In the genomic region with DNA sequence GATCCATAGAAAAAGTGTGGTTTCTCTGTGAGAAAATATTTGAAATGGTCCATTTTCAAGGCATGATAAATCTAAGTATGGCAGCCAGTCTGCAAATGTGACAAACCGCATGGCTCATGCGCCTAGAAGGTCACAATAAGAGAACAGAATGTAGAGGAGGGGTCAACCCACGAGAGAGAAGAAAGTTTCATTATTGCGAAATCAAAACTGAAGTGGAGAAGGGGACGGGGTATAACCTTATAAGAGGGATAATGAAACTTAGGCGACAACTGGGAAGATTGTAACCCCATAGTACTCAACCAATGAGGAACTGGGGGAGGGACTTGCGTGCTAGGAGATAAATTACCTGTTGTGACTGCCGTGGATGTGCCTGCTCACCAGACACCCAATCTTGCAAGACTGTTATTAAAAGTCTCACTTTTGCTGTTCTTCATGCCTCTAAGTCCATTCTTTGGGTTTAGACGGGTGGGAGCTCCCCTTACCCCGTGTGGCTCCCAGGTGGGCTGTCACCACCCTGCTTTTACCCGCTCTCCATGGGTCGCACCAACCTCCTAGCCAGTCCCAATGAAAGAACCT, we compare ENCODE assay signal across 14 cellular contexts. TPM values are rescaled to one million over a fixed set of nuclear protein-coding genes. Genes with fewer than 3 reads are reported as not detected.
A peak's percentile ranks its signal among the peaks of the same experiment; 100 is the strongest.
DNase-seq lines count a peak whose midpoint lies in the region; ATAC-seq, FAIRE-seq and TF ChIP-seq lines count a peak whose summit lies in the region.
"Had no signal": no experiment of that assay in that cellular context is flagged by ENCODE, and none has a peak within 500 bp of the region (broad histone marks: within the 10 kb centered on the region; RNA-seq: fewer than 3 reads in every experiment).

No MANE protein-coding gene starts in this region.

- BruUV-seq in HepG2 (replicated peaks; lab: Mats Ljungman, UMichigan): no TSS peak

- H3K4me2 ChIP-seq in HepG2 (ENCODE audit: low read depth, low read length) (no peak overlapping the region), H1 (ENCODE audit: insufficient read depth in 1 of 2, low read depth in 2 of 2, low read length in 2 of 2) (no peak overlapping the region), trophoblast cell (ENCODE audit: low read length) (peak overlapping the region; percentile 28)
- H3K4me2 ChIP-seq: BLaER1 had no signal

- H4K12ac ChIP-seq in trophoblast cell (ENCODE audit: low read depth, low read length): no peak overlapping the region

- TF ChIP-seq RAD21 in HepG2 (CRISPR knock-in tag; IDR thresholded peaks at IDR 0.05) (no peak), H1 (IDR thresholded peaks at IDR 0.05 in 1 of 2, conservative IDR thresholded peaks at IDR 0.05 in 1 of 2; ENCODE audit: low read depth in 2 of 2, low read length in 2 of 2) (no peak)

- in situ Hi-C loops in HepG2 (cut with HindIII; ENCODE audit: extremely low pct_ligation_motif_present, low pct_unique_long_range_greater_than_20kb): no loop called here

- H3K56ac ChIP-seq in H1 (replicated peaks; ENCODE audit: insufficient read length, low read depth, low read length): no peak overlapping the region

- no peak for DNase-seq in HepG2 (ENCODE audit: low spot score)
- DNase-seq in right lobe of liver: no peak
- no peak for DNase-seq in H1 (ENCODE audit: low read depth in 1 of 2, low spot score in 2 of 2)
- DNase-seq in trophoblast cell: no peak
- DNase-seq in NCI-H146 treated with DMSO at 0.1 percent for 48 hours (lab: John Stamatoyannopoulos, UW; ENCODE audit: unreplicated experiment): no peak
- no peak for DNase-seq in left lobe of liver (ENCODE audit: low spot score)
- DNase-seq: AML-193; CD8-positive, alpha-beta memory T cell; DMS53; HCEC 1CT; Karpas-422 had no signal

- no peak overlapping the region for H2BK20ac ChIP-seq in H1 (ENCODE audit: low read length)

- H3K79me1 ChIP-seq in H1 (ENCODE audit: low read depth, low read length) (no peaks in the 10 kb centered on the region), trophoblast cell (ENCODE audit: low read length) (peaks cover 2% of the 10 kb centered on the region)

- 0 out of 6 replicates have a peak overlapping the region, but pooled peaks of 1 of the 3 experiments have one; percentile 56 for H3K4me3 ChIP-seq in HepG2 (replicated peaks in 1 of 3; ENCODE audit: insufficient read depth in 1 of 3, low read depth in 2 of 3, low read length in 3 of 3)
- no peak overlapping the region for H3K4me3 ChIP-seq in right lobe of liver
- H3K4me3 ChIP-seq in H1 (ENCODE audit: extremely low read depth in 1 of 4, insufficient read depth in 2 of 4, low read depth in 3 of 4, low read length in 4 of 4): no peak overlapping the region
- no peak overlapping the region for H3K4me3 ChIP-seq in trophoblast cell (ENCODE audit: low read depth, low read length)
- H3K4me3 ChIP-seq: BLaER1 had no signal

- H3K4ac ChIP-seq in H1 (replicated peaks; ENCODE audit: insufficient read length, low read depth, low read length) (no peak overlapping the region), trophoblast cell (ENCODE audit: low read depth, low read length) (no peak overlapping the region)

- WGBS in HepG2 (ENCODE audit: low lambda C conversion rate): 69% methylated on average over 11 of the region's 12 CpGs
- WGBS in right lobe of liver (ENCODE audit: insufficient coverage, low coverage, low lambda C conversion rate, missing lambda C conversion rate): 64% methylated on average over 12 of the region's 12 CpGs
- 84% methylated on average over 12 of the region's 12 CpGs; no CpG with 5 or more reads in 1 of the 2 experiments for WGBS in H1 (ENCODE audit: extremely low coverage in 1 of 2, insufficient coverage in 1 of 2, insufficient read length in 1 of 2, insufficient replicate concordance in 2 of 2, low coverage in 1 of 2, low lambda C conversion rate in 2 of 2, missing lambda C conversion rate in 1 of 2), 2 experiments
- WGBS in trophoblast cell (ENCODE audit: extremely low coverage, insufficient coverage, insufficient read length): no CpG with 5 or more reads among the region's 12 CpGs

- TF ChIP-seq CTCF in HepG2 (CRISPR knock-in tag; IDR thresholded peaks at IDR 0.05) (no peak), right lobe of liver (IDR thresholded peaks at IDR 0.05) (no peak), H1 (IDR thresholded peaks at IDR 0.05; ENCODE audit: control extremely low read depth in 1 of 3, insufficient read depth in 1 of 3, low read depth in 1 of 3, low read length in 3 of 3) (no peak)

- TF ChIP-seq POLR2A in HepG2 (IDR thresholded peaks at IDR 0.05; ENCODE audit: insufficient read depth in 1 of 2, low read depth in 2 of 2, low read length in 2 of 2): no peak
- no peak for TF ChIP-seq POLR2A in right lobe of liver (IDR thresholded peaks at IDR 0.05)
- no peak for TF ChIP-seq POLR2A in H1 (IDR thresholded peaks at IDR 0.05; ENCODE audit: control extremely low read depth in 1 of 2, low read depth in 2 of 2, low read length in 2 of 2)

- no peaks in the 10 kb centered on the region for H3K23me2 ChIP-seq in H1 (ENCODE audit: low read depth, low read length)

- POLR2A ChIA-PET in HepG2 (lab: Yijun Ruan, JAX): interaction anchor here (1.5 kb wide), 1 partner anchor 21 kb away, joined by 8 read pairs; a partner anchor contains a TSS
- POLR2A ChIA-PET in H1 (lab: Charles Lee; ENCODE audit: partially characterized antibody): interaction anchor here (0.7 kb wide), 1 partner anchor 12 kb away, joined by 3 read pairs; no protein-coding TSS in a partner anchor

- H3K14ac ChIP-seq in H1 (ENCODE audit: insufficient read length) (no peak overlapping the region), trophoblast cell (ENCODE audit: low read length) (no peak overlapping the region)

- no peak overlapping the region for H4K8ac ChIP-seq in H1 (ENCODE audit: extremely low read depth, insufficient read depth, low read length)
- no peak overlapping the region for H4K8ac ChIP-seq in trophoblast cell (ENCODE audit: low read depth, low read length)

- H3K36me3 ChIP-seq in HepG2 (replicated peaks in 1 of 2; ENCODE audit: control insufficient read depth in 1 of 2, insufficient read depth in 2 of 2, low read length in 2 of 2): no peaks in the 10 kb centered on the region
- no peaks in the 10 kb centered on the region for H3K36me3 ChIP-seq in right lobe of liver
- no peaks in the 10 kb centered on the region for H3K36me3 ChIP-seq in H1 (ENCODE audit: control insufficient read depth in 2 of 4, insufficient read depth in 4 of 4, low read length in 3 of 4)
- H3K36me3 ChIP-seq in trophoblast cell (ENCODE audit: control insufficient read depth in 1 of 2, insufficient read depth in 2 of 2, low read length in 2 of 2): no peaks in the 10 kb centered on the region
- H3K36me3 ChIP-seq: BLaER1 had no signal

- peaks cover 20% of the 10 kb centered on the region for H3K4me1 ChIP-seq in HepG2 (ENCODE audit: insufficient read depth, low read length)
- H3K4me1 ChIP-seq in right lobe of liver: no peaks in the 10 kb centered on the region
- peaks cover 0 to 3% (median 0%) of the 10 kb centered on the region in 4 experiments; a peak in 2 of 7 replicates for H3K4me1 ChIP-seq in H1 (replicated peaks in 1 of 4; ENCODE audit: control insufficient read depth in 3 of 4, insufficient read depth in 4 of 4, low read length in 3 of 4)
- peaks cover 9 to 10% of the 10 kb centered on the region in 2 experiments for H3K4me1 ChIP-seq in trophoblast cell (ENCODE audit: control insufficient read depth in 1 of 2, insufficient read depth in 2 of 2, low read length in 2 of 2)
- H3K4me1 ChIP-seq: BLaER1 had no signal

- H3K27ac ChIP-seq in HepG2 (ENCODE audit: extremely low read length, insufficient read depth, low read length) (no peak overlapping the region), right lobe of liver (no peak overlapping the region), H1 (ENCODE audit: low read depth, low read length) (no peak overlapping the region), trophoblast cell (ENCODE audit: low read depth, low read length) (no peak overlapping the region)
- H3K27ac ChIP-seq: 22Rv1, BLaER1 had no signal

- FAIRE-seq in HepG2 (lab: Jason Lieb, UNC) (no peak), H1 (lab: Jason Lieb, UNC) (no peak)

- H3K9ac ChIP-seq in HepG2 (ENCODE audit: insufficient read depth, low read depth, low read length) (no peak overlapping the region), H1 (replicated peaks in 1 of 4; ENCODE audit: extremely low read depth in 1 of 4, low read depth in 3 of 4, low read length in 3 of 4) (no peak overlapping the region), trophoblast cell (ENCODE audit: low read length) (no peak overlapping the region)
- H3K9ac ChIP-seq: BLaER1 had no signal

- H3K9me3 ChIP-seq in HepG2 (ENCODE audit: low read length) (no peaks in the 10 kb centered on the region; the same call in 1 of the 2 replicates), right lobe of liver (no peaks in the 10 kb centered on the region), H1 (ENCODE audit: insufficient read depth in 2 of 2, low read depth in 1 of 2, low read length in 1 of 2) (no peaks in the 10 kb centered on the region), trophoblast cell (ENCODE audit: insufficient read depth, low read depth, low read length) (peaks cover 2% of the 10 kb centered on the region)
- H3K9me3 ChIP-seq: BLaER1 had no signal

- CTCF ChIA-PET in HepG2 (lab: Yijun Ruan, JAX; ENCODE audit: low intra/inter-chr PET ratio, low total read pairs) (no interaction called here), H1 (lab: Charles Lee; ENCODE audit: partially characterized antibody) (interaction anchor here (0.6 to 3.2 kb wide), 4 partner anchors 11 to 1646 kb away, joined by 3 to 15 read pairs (median 6); a partner anchor contains a TSS)

- TF ChIP-seq EP300 in HepG2 (IDR thresholded peaks at IDR 0.05; ENCODE audit: low read depth in 2 of 2, low read length in 2 of 2): no peak
- TF ChIP-seq EP300 in HepG2 (CRISPR knock-in tag; IDR thresholded peaks at IDR 0.05; ENCODE audit: borderline replicate concordance): no peak
- no peak for TF ChIP-seq EP300 in H1 (IDR thresholded peaks at IDR 0.05; ENCODE audit: borderline replicate concordance in 1 of 2, low read depth in 2 of 2, low read length in 2 of 2)

- ATAC-seq in HepG2 (no peak), right lobe of liver (no peak), left lobe of liver (no peak), GM21447 (IDR thresholded peaks at IDR 0.05; ENCODE audit: unreplicated experiment) (no peak)

- H2AK5ac ChIP-seq in H1 (ENCODE audit: low read depth, low read length) (no peak overlapping the region), trophoblast cell (ENCODE audit: low read length) (no peak overlapping the region)

- H2BK5ac ChIP-seq in H1 (ENCODE audit: low read depth, low read length): no peak overlapping the region
- H2BK5ac ChIP-seq in trophoblast cell (ENCODE audit: low read depth, low read length, poor library complexity): peak overlapping the region; percentile 33

- H2BK12ac ChIP-seq in H1 (ENCODE audit: low read depth, low read length): no peak overlapping the region
- no peak overlapping the region for H2BK12ac ChIP-seq in trophoblast cell (ENCODE audit: low read length)

- H4K5ac ChIP-seq in H1 (ENCODE audit: insufficient read length, low read depth, low read length): no peak overlapping the region

- H4K91ac ChIP-seq in H1 (replicated peaks; ENCODE audit: insufficient read length, low read length) (no peak overlapping the region), trophoblast cell (ENCODE audit: low read depth, low read length) (peak overlapping the region; percentile 68)

- no peak overlapping the region for H2BK15ac ChIP-seq in H1 (ENCODE audit: low read length)

- H2AFZ ChIP-seq in HepG2 (ENCODE audit: low read length) (no peak overlapping the region), H1 (ENCODE audit: low read length) (peak overlapping the region; percentile 67; the same call in 1 of the 2 replicates), trophoblast cell (ENCODE audit: insufficient read depth, low read length, poor library complexity) (no peak overlapping the region)

- H3K27me3 ChIP-seq in HepG2 (ENCODE audit: control insufficient read depth in 1 of 2, insufficient read depth in 2 of 2, low read length in 2 of 2): no peaks in the 10 kb centered on the region
- H3K27me3 ChIP-seq in right lobe of liver: no peaks in the 10 kb centered on the region
- H3K27me3 ChIP-seq in H1 (replicated peaks in 1 of 4; ENCODE audit: control insufficient read depth in 3 of 4, extremely low read depth in 1 of 4, insufficient read depth in 3 of 4, low read length in 3 of 4): no peaks in the 10 kb centered on the region
- no peaks in the 10 kb centered on the region for H3K27me3 ChIP-seq in trophoblast cell (ENCODE audit: insufficient read depth, low read length)
- H3K27me3 ChIP-seq: BLaER1 had no signal

- no peak overlapping the region for H2BK120ac ChIP-seq in H1 (replicated peaks; ENCODE audit: low read depth, low read length)
- peak overlapping the region; percentile 55 for H2BK120ac ChIP-seq in trophoblast cell (ENCODE audit: insufficient read depth, low read length, poor library complexity)

- H3K18ac ChIP-seq in H1 (ENCODE audit: extremely low read depth, low read length) (no peak overlapping the region), trophoblast cell (ENCODE audit: low read length) (no peak overlapping the region)

- H3K23ac ChIP-seq in H1 (ENCODE audit: insufficient read length) (no peak overlapping the region), trophoblast cell (ENCODE audit: low read length) (no peak overlapping the region)

- H4K20me1 ChIP-seq in HepG2 (ENCODE audit: insufficient read depth, low read length): no peaks in the 10 kb centered on the region
- H4K20me1 ChIP-seq in H1 (replicated peaks in 1 of 2; ENCODE audit: control insufficient read depth in 1 of 2, insufficient read depth in 2 of 2, low read length in 2 of 2): no peaks in the 10 kb centered on the region
- H4K20me1 ChIP-seq: BLaER1 had no signal

- no peaks in the 10 kb centered on the region for H3K79me2 ChIP-seq in HepG2 (ENCODE audit: insufficient read depth, low read length)
- H3K79me2 ChIP-seq in H1 (ENCODE audit: control insufficient read depth in 1 of 2, insufficient read depth in 2 of 2, low read length in 2 of 2): no peaks in the 10 kb centered on the region
- no peaks in the 10 kb centered on the region for H3K79me2 ChIP-seq in trophoblast cell (ENCODE audit: control insufficient read depth, insufficient read depth, low read length, poor library complexity)

- intact Hi-C loops in HepG2 (cut with micrococcal nuclease; ENCODE audit: unreplicated experiment) (no loop called here), right lobe of liver (cut with DNase I) (no loop called here)

RNA-seq across cellular contexts. Expression of a gene that starts 21.3 kb away (rescaled TPM):
- total RNA-seq in HepG2 (2016; rRNA removed; fragmentation: Illumina TruSeq; extraction: Trizol): 15.0 and 16.9 TPM in 2 replicates
- 12.1 and 12.6 TPM in 2 replicates for total RNA-seq in HepG2 (2016; cell fraction: cytosol; rRNA removed; fragmentation: Illumina TruSeq; extraction: Trizol; ENCODE audit: low read depth)
- 14.8 and 16.4 TPM in 2 replicates for total RNA-seq in HepG2 (2016; cell fraction: insoluble cytoplasmic fraction; rRNA removed; fragmentation: Illumina TruSeq; extraction: Trizol)
- 6.9 and 9.6 TPM in 2 replicates for total RNA-seq in HepG2 (2016; cell fraction: membrane; rRNA removed; fragmentation: Illumina TruSeq; extraction: Trizol)
- total RNA-seq in HepG2 (2016; cell fraction: nucleus; rRNA removed; fragmentation: Illumina TruSeq; extraction: Trizol): 17.4 and 19.8 TPM in 2 replicates
- 10.4 and 13.2 TPM in 2 replicates for polyA plus RNA-seq in HepG2 (2011; rRNA removed)
- 6.0 and 7.9 TPM in 2 replicates for polyA plus RNA-seq in HepG2 (2011; cell fraction: cytosol; rRNA removed)
- polyA plus RNA-seq in HepG2 (2011; cell fraction: nucleus; rRNA removed): 7.9 and 11.6 TPM in 2 replicates
- 6.0 and 7.5 TPM in 2 replicates for polyA plus RNA-seq in HepG2 (2012)
- 0.93 and 1.2 TPM in 2 replicates for polyA plus RNA-seq in HepG2 (2016; cell fraction: cytosol; fragmentation: Illumina TruSeq; extraction: Trizol; ENCODE audit: low read depth)
- polyA plus RNA-seq in HepG2 (2016; cell fraction: insoluble cytoplasmic fraction; fragmentation: Illumina TruSeq; extraction: Trizol; ENCODE audit: low read depth): 13.4 and 14.0 TPM in 2 replicates
- polyA plus RNA-seq in HepG2 (2016; cell fraction: membrane; fragmentation: Illumina TruSeq; extraction: Trizol; ENCODE audit: low read depth): 2.5 and 2.6 TPM in 2 replicates
- 18.4 and 20.1 TPM in 2 replicates for polyA plus RNA-seq in HepG2 (2016; cell fraction: nucleus; fragmentation: Illumina TruSeq; extraction: Trizol; ENCODE audit: insufficient read depth, low read depth)
- polyA minus RNA-seq in HepG2 (2011; rRNA and poly(A)+ RNA removed; ENCODE audit: low replicate concordance): 8.2 and 9.8 TPM in 2 replicates
- polyA minus RNA-seq in HepG2 (2011; cell fraction: cytosol; rRNA and poly(A)+ RNA removed): 6.8 and 9.1 TPM in 2 replicates
- 54.5 and 56.7 TPM in 2 replicates for polyA minus RNA-seq in HepG2 (2011; cell fraction: nucleus; rRNA and poly(A)+ RNA removed)
- total RNA-seq in right lobe of liver: 1 to 10 TPM; 2.9 to 6.9 (median 3.9) TPM
- 10.8 and 12.5 TPM in 2 replicates for total RNA-seq in H1 (2021; fragmentation: NEBNext Ultra II Directional; extraction: Animal tissue kit (Norgen Biotek cat#: 25700))
- 7.4 and 9.8 TPM in 2 replicates for polyA plus RNA-seq in H1 (2011; rRNA removed)
- polyA plus RNA-seq in H1 (2011; cell fraction: cytosol; rRNA removed): 9.4 TPM
- polyA plus RNA-seq in H1 (2011; cell fraction: nucleus; rRNA removed): 9.8 TPM
- 5.8 to 9.4 TPM (median 7.3 TPM) in 4 replicates for polyA plus RNA-seq in H1 (2012, experiment 1 of 2)
- polyA plus RNA-seq in H1 (2012, experiment 2 of 2): 1.2 TPM
- 9.4 TPM for polyA plus RNA-seq in H1 (2013, experiment 1 of 2)
- 7.6 TPM for polyA plus RNA-seq in H1 (2013, experiment 2 of 2)
- 12.6 and 13.6 TPM in 2 replicates for polyA minus RNA-seq in H1 (2011; rRNA and poly(A)+ RNA removed)
- polyA minus RNA-seq in H1 (2011; cell fraction: cytosol; rRNA and poly(A)+ RNA removed): 8.2 TPM
- polyA minus RNA-seq in H1 (2011; cell fraction: nucleus; rRNA and poly(A)+ RNA removed): 32.8 TPM
- 8.5 and 9.3 TPM in 2 replicates for polyA plus RNA-seq in trophoblast cell (2013)
- 4.1 TPM for total RNA-seq in left lobe of liver

RNA-seq across cellular contexts. Expression of a gene that starts 57.4 kb away (rescaled TPM):
- 25.8 and 40.8 TPM in 2 replicates for total RNA-seq in HepG2 (2016; rRNA removed; fragmentation: Illumina TruSeq; extraction: Trizol)
- 3.7 and 4.1 TPM in 2 replicates for total RNA-seq in HepG2 (2016; cell fraction: cytosol; rRNA removed; fragmentation: Illumina TruSeq; extraction: Trizol; ENCODE audit: low read depth)
- total RNA-seq in HepG2 (2016; cell fraction: insoluble cytoplasmic fraction; rRNA removed; fragmentation: Illumina TruSeq; extraction: Trizol): 24.9 and 40.9 TPM in 2 replicates
- total RNA-seq in HepG2 (2016; cell fraction: membrane; rRNA removed; fragmentation: Illumina TruSeq; extraction: Trizol): 17.4 and 21.4 TPM in 2 replicates
- 17.9 and 19.5 TPM in 2 replicates for total RNA-seq in HepG2 (2016; cell fraction: nucleus; rRNA removed; fragmentation: Illumina TruSeq; extraction: Trizol)
- polyA plus RNA-seq in HepG2 (2011; rRNA removed): 5.4 and 6.9 TPM in 2 replicates
- polyA plus RNA-seq in HepG2 (2011; cell fraction: cytosol; rRNA removed): 2.4 and 3.7 TPM in 2 replicates
- polyA plus RNA-seq in HepG2 (2011; cell fraction: nucleus; rRNA removed): 2.4 TPM in 2 replicates
- polyA plus RNA-seq in HepG2 (2012): 8.6 and 12.2 TPM in 2 replicates
- 2.3 and 2.7 TPM in 2 replicates for polyA plus RNA-seq in HepG2 (2016; cell fraction: cytosol; fragmentation: Illumina TruSeq; extraction: Trizol; ENCODE audit: low read depth)
- 43.6 and 50.6 TPM in 2 replicates for polyA plus RNA-seq in HepG2 (2016; cell fraction: insoluble cytoplasmic fraction; fragmentation: Illumina TruSeq; extraction: Trizol; ENCODE audit: low read depth)
- 11.4 and 12.6 TPM in 2 replicates for polyA plus RNA-seq in HepG2 (2016; cell fraction: membrane; fragmentation: Illumina TruSeq; extraction: Trizol; ENCODE audit: low read depth)
- polyA plus RNA-seq in HepG2 (2016; cell fraction: nucleus; fragmentation: Illumina TruSeq; extraction: Trizol; ENCODE audit: insufficient read depth, low read depth): 20.1 and 21.9 TPM in 2 replicates
- polyA minus RNA-seq in HepG2 (2011; rRNA and poly(A)+ RNA removed; ENCODE audit: low replicate concordance): 2.6 and 3.4 TPM in 2 replicates
- polyA minus RNA-seq in HepG2 (2011; cell fraction: cytosol; rRNA and poly(A)+ RNA removed): 3.4 and 6.0 TPM in 2 replicates
- polyA minus RNA-seq in HepG2 (2011; cell fraction: nucleus; rRNA and poly(A)+ RNA removed): 8.8 and 9.7 TPM in 2 replicates
- 10 to 100 TPM; 17.1 to 33.5 (median 22.8) TPM for total RNA-seq in right lobe of liver
- total RNA-seq in H1 (2021; fragmentation: NEBNext Ultra II Directional; extraction: Animal tissue kit (Norgen Biotek cat#: 25700)): 15.8 and 16.2 TPM in 2 replicates
- 2.2 and 3.0 TPM in 2 replicates for polyA plus RNA-seq in H1 (2011; rRNA removed)
- polyA plus RNA-seq in H1 (2011; cell fraction: cytosol; rRNA removed): 6.2 TPM
- polyA plus RNA-seq in H1 (2011; cell fraction: nucleus; rRNA removed): 2.3 TPM
- 3.1 to 6.9 TPM (median 3.8 TPM) in 4 replicates for polyA plus RNA-seq in H1 (2012, experiment 1 of 2)
- polyA plus RNA-seq in H1 (2012, experiment 2 of 2): 1.3 TPM
- polyA plus RNA-seq in H1 (2013, experiment 1 of 2): 8.0 TPM
- 8.0 TPM for polyA plus RNA-seq in H1 (2013, experiment 2 of 2)
- 2.4 and 2.6 TPM in 2 replicates for polyA minus RNA-seq in H1 (2011; rRNA and poly(A)+ RNA removed)
- 4.3 TPM for polyA minus RNA-seq in H1 (2011; cell fraction: cytosol; rRNA and poly(A)+ RNA removed)
- polyA minus RNA-seq in H1 (2011; cell fraction: nucleus; rRNA and poly(A)+ RNA removed): 5.1 TPM
- 11.4 and 11.5 TPM in 2 replicates for polyA plus RNA-seq in trophoblast cell (2013)
- 23.0 TPM for total RNA-seq in left lobe of liver
